ENCODE assay signal across 9 cellular contexts in the genomic region with DNA sequence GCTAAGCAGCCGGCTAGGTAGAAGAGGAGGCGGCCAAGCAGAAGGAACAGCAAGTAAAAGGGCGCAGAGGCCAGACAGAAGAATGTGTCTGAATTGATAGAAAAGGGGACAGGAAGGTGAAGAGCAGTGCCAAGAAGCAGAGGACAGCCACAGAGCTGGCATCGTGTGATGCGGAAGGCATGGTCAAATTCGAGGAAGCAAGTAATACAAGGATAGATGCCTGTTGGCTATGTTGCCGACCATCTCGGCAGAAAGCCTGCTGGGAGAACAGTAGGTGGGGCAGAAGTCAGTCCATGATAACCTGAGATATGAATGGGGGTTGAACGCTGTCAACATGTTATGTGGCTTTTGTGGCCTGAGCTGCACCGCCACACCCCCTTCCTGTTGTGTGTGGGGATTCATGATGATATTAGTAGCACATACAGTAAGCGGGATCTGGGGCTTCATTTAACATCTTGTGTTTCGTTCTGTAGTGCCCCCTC. TPM values are rescaled to one million over a fixed set of nuclear protein-coding genes. Genes with fewer than 3 reads are reported as not detected.
DNase-seq lines count a peak whose midpoint lies in the region; ATAC-seq and TF ChIP-seq lines count a peak whose summit lies in the region.
"Had no signal": no experiment of that assay in that cellular context is flagged by ENCODE, and none has a peak within 500 bp of the region (broad histone marks: within the 10 kb centered on the region; RNA-seq: fewer than 3 reads in every experiment).

No MANE protein-coding gene starts in this region.

- peaks cover 0 to 7% (median 0%) of the 10 kb centered on the region in 3 donors for H3K4me1 ChIP-seq in esophagus squamous epithelium

- in situ Hi-C loops in ACHN (cut with HindIII; ENCODE audit: low pct_ligation_motif_present, low pct_unique_long_range_greater_than_20kb, low sequenced_read_pairs): no loop called here

- no peaks in the 10 kb centered on the region for H3K36me3 Mint-ChIP-seq in Calu3 (ENCODE audit: insufficient read depth, unreplicated experiment)

- no peaks in the 10 kb centered on the region for H3K9me3 Mint-ChIP-seq in Calu3 (ENCODE audit: low read depth, unreplicated experiment)

- peak overlapping the region in 1 of 4 donors; percentile 5 for H3K27ac ChIP-seq in esophagus squamous epithelium

- H3K27me3 ChIP-seq in esophagus squamous epithelium: peaks cover 0 to 28% (median 0%) of the 10 kb centered on the region in 4 donors

- DNase-seq in OCI-M1 (lab: John Stamatoyannopoulos, UW) (peak; percentile 97), activated gamma-delta T cell (lab: John Stamatoyannopoulos, UW) (peak; percentile 38), ACHN (no peak), Calu3 (no peak), esophagus squamous epithelium (lab: John Stamatoyannopoulos, UW) (no peak)
- peak in 2 of 3 experiments; percentile 37 to 47 for DNase-seq in stimulated activated CD4-positive, alpha-beta T cell treated with anti-CD3 and anti-CD28 coated beads, TNF-alpha, amount 100 ng/mL, for 4 hours (ENCODE audit: low read depth in 3 of 3)

- intact Hi-C loops in Calu3 (cut with micrococcal nuclease; ENCODE audit: unreplicated experiment): no loop called here
- intact Hi-C loops in esophagus squamous epithelium (cut with DNase I): loop anchor here (5.0 kb wide), 1 partner anchor 136 kb away; no protein-coding TSS in a partner anchor

- TF ChIP-seq CTCF in Calu3 (IDR thresholded peaks at IDR 0.05; ENCODE audit: unreplicated experiment) (no peak), esophagus squamous epithelium (IDR thresholded peaks at IDR 0.05) (no peak)

- BruUV-seq in Calu3 (replicated peaks; lab: Mats Ljungman, UMichigan): no TSS peak

- CTCF ChIA-PET in Calu3 (lab: Charles Lee): interaction anchor here (1.7 kb wide), 1 partner anchor 139 kb away, joined by 4 read pairs; no protein-coding TSS in a partner anchor

- no peak overlapping the region for H3K27ac Mint-ChIP-seq in Calu3 (ENCODE audit: unreplicated experiment)
- H3K27ac Mint-ChIP-seq: progenitor cell of endocrine pancreas had no signal

- peaks cover 16% of the 10 kb centered on the region for H3K4me1 Mint-ChIP-seq in Calu3 (ENCODE audit: low read depth, unreplicated experiment)

- ATAC-seq in GM19438 (IDR thresholded peaks at IDR 0.05; ENCODE audit: low read depth, unreplicated experiment) (peak; percentile 71), GM19455 (IDR thresholded peaks at IDR 0.05; ENCODE audit: unreplicated experiment) (no peak)

- H3K4me3 Mint-ChIP-seq in Calu3 (ENCODE audit: low read depth, unreplicated experiment): no peak overlapping the region

- no peaks in the 10 kb centered on the region for H3K9me3 ChIP-seq in esophagus squamous epithelium

- no peaks in the 10 kb centered on the region for H3K36me3 ChIP-seq in esophagus squamous epithelium

- TF ChIP-seq POLR2A in esophagus squamous epithelium (IDR thresholded peaks at IDR 0.05): no peak

- H3K4me3 ChIP-seq in esophagus squamous epithelium: peak overlapping the region in 1 of 4 donors; percentile 10

- WGBS in esophagus squamous epithelium, 2 donors: 61 to 65% methylated on average over 12 of the region's 12 CpGs

- peaks cover 39% of the 10 kb centered on the region for H3K27me3 Mint-ChIP-seq in Calu3 (ENCODE audit: unreplicated experiment)

RNA-seq across cellular contexts. Expression of a gene that starts 25.7 kb away (rescaled TPM):
- total RNA-seq in Calu3 (2022) (0.14 TPM in 1 of 2 replicates, not detected in the other), esophagus squamous epithelium (1 to 10 TPM in 3 of 4 donors, under 1 TPM in 1; 0.53 to 2.3 (median 1.2) TPM)

Comparison
In these comparisons a context has a peak if more than half of its experiments do, and no peak if none do; other contexts are left out.
1. DNase-seq: peak in OCI-M1 (single experiment), activated gamma-delta T cell (single experiment) and stimulated activated CD4-positive, alpha-beta T cell treated with anti-CD3 and anti-CD28 coated beads, TNF-alpha, amount 100 ng/mL, for 4 hours (2 of 3); none in ACHN (single experiment), Calu3 (single experiment) and esophagus squamous epithelium (single experiment).